Comparison of ENCODE assay signal across 27 cellular contexts in genomic region chr13:21698975-21699679, GRCh38.
"Had no signal": no experiment of that assay in that cellular context is flagged by ENCODE, and none has a peak within 500 bp of the region (broad histone marks: within the 10 kb centered on the region; RNA-seq: fewer than 3 reads in every experiment).

No MANE protein-coding gene starts in this region.

- H3K27ac Mint-ChIP-seq: activated B cell treated with CpG ODN at 0.5 μM for 24 hours; activated CD4-positive, alpha-beta T cell treated with anti-CD3 and anti-CD28 coated beads for 36 hours; activated naive CD8-positive, alpha-beta T cell; mesothelial cell of epicardium; naive B cell; stimulated activated effector memory CD8-positive, alpha-beta T cell treated with anti-CD3 and anti-CD28 coated beads, Interleukin-12 subunit alpha, Interleukin-12 subunit beta, amount 100 ng/mL, for 72 hours; stimulated activated naive CD8-positive, alpha-beta T cell treated with anti-CD3 and anti-CD28 coated beads, Interleukin-15, Interleukin-2, amounts not matched to agents 100 ng/mL and 50 ng/mL, for 24 hours had no signal

- H3K9me3 ChIP-seq: adrenal gland, body of pancreas, esophagus squamous epithelium, psoas muscle, sigmoid colon, upper lobe of left lung had no signal

- H3K36me3 ChIP-seq: adrenal gland, esophagus squamous epithelium, sigmoid colon, upper lobe of left lung had no signal

- DNase-seq: activated B cell treated with CpG ODN at 0.5 μM for 24 hours; activated CD4-positive, alpha-beta T cell treated with anti-CD3 and anti-CD28 coated beads for 36 hours; activated CD4-positive, alpha-beta T cell treated with anti-CD3 and anti-CD28 coated beads, Interleukin-2, amount 50 U/mL, for 4 hours; activated CD8-positive, alpha-beta memory T cell treated with anti-CD3 and anti-CD28 coated beads for 24 hours; activated effector memory CD4-positive, alpha-beta T cell treated with Interleukin-2 at 50 U/mL for 16 hours; activated naive CD4-positive, alpha-beta T cell treated with Interleukin-2 at 50 U/mL for 16 hours; adrenal gland; aorta; body of pancreas; dermis blood vessel endothelial cell; effector CD4-positive, alpha-beta T cell; esophagus squamous epithelium; foreskin melanocyte; naive B cell; nucleus accumbens; psoas muscle; sigmoid colon; small intestine; stimulated activated CD4-positive, alpha-beta T cell treated with anti-CD3 and anti-CD28 coated beads, Interleukin-4, amount 100 ng/mL, for 24 hours; T-helper 2 cell had no signal

- H3K27me3 Mint-ChIP-seq: activated naive CD8-positive, alpha-beta T cell; stimulated activated naive CD8-positive, alpha-beta T cell treated with anti-CD3 and anti-CD28 coated beads, Interleukin-15, Interleukin-2, amounts not matched to agents 100 ng/mL and 50 ng/mL, for 24 hours had no signal

- H3K79me2 ChIP-seq: parathyroid adenoma had no signal

- H3K36me3 Mint-ChIP-seq: naive B cell had no signal

- ATAC-seq: activated CD4-positive, alpha-beta T cell treated with anti-CD3 and anti-CD28 coated beads for 36 hours; body of pancreas; psoas muscle; stimulated activated effector memory CD8-positive, alpha-beta T cell treated with anti-CD3 and anti-CD28 coated beads, Interleukin-12 subunit alpha, Interleukin-12 subunit beta, amount 100 ng/mL, for 72 hours had no signal

- H3K9ac ChIP-seq: parathyroid adenoma had no signal

- H3K9me3 Mint-ChIP-seq: activated B cell treated with CpG ODN at 0.5 μM for 24 hours; mesothelial cell of epicardium; naive B cell; stimulated activated effector memory CD8-positive, alpha-beta T cell treated with anti-CD3 and anti-CD28 coated beads, Interleukin-12 subunit alpha, Interleukin-12 subunit beta, amount 100 ng/mL, for 72 hours; stimulated activated naive CD8-positive, alpha-beta T cell treated with anti-CD3 and anti-CD28 coated beads, Interleukin-15, Interleukin-2, amounts not matched to agents 100 ng/mL and 50 ng/mL, for 24 hours had no signal

- H3K4me1 ChIP-seq: esophagus squamous epithelium, parathyroid adenoma, psoas muscle, sigmoid colon had no signal

- H3K4me1 Mint-ChIP-seq: activated B cell treated with CpG ODN at 0.5 μM for 24 hours; activated CD4-positive, alpha-beta T cell treated with anti-CD3 and anti-CD28 coated beads for 36 hours; naive B cell; stimulated activated effector memory CD8-positive, alpha-beta T cell treated with anti-CD3 and anti-CD28 coated beads, Interleukin-12 subunit alpha, Interleukin-12 subunit beta, amount 100 ng/mL, for 72 hours had no signal

- H3K27ac ChIP-seq: adrenal gland, body of pancreas, epithelial cell of prostate, esophagus squamous epithelium, parathyroid adenoma, psoas muscle, sigmoid colon, upper lobe of left lung had no signal

- H3K27me3 ChIP-seq: adrenal gland, body of pancreas, sigmoid colon, upper lobe of left lung had no signal

- H3K4me3 Mint-ChIP-seq: activated B cell treated with CpG ODN at 0.5 μM for 24 hours; activated CD4-positive, alpha-beta T cell treated with anti-CD3 and anti-CD28 coated beads for 36 hours; activated naive CD8-positive, alpha-beta T cell; mesothelial cell of epicardium; naive B cell; stimulated activated effector memory CD8-positive, alpha-beta T cell treated with anti-CD3 and anti-CD28 coated beads, Interleukin-12 subunit alpha, Interleukin-12 subunit beta, amount 100 ng/mL, for 72 hours; stimulated activated naive CD8-positive, alpha-beta T cell treated with anti-CD3 and anti-CD28 coated beads, Interleukin-15, Interleukin-2, amounts not matched to agents 100 ng/mL and 50 ng/mL, for 24 hours had no signal

- H2AFZ ChIP-seq: parathyroid adenoma had no signal

- H3K4me3 ChIP-seq: adrenal gland, body of pancreas, esophagus squamous epithelium, psoas muscle, sigmoid colon, upper lobe of left lung had no signal
